22 cellular contexts compared by ENCODE assay signal in the genomic region with DNA sequence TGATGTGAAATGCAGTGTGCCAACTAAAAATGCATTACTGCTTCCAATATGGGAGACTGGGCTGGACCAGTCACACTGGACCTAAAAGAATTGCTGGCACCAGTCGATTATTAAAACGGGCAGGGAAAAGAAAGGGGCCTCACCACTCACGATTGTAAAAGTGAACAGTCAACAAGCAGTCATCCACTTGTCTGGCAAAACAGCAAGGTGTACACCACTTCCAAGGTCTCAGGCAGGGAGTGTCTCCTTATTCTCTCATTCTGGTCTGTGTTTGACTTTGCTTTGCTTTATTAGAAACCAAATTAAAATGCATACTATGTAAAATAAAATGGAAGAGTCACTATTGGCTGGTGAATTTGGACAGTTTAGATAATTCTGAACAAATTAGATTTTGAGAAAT. TPM values are rescaled to one million over a fixed set of nuclear protein-coding genes. Genes with fewer than 3 reads are reported as not detected.
"Had no signal": no experiment of that assay in that cellular context is flagged by ENCODE, and none has a peak within 500 bp of the region (broad histone marks: within the 10 kb centered on the region; RNA-seq: fewer than 3 reads in every experiment).

No MANE protein-coding gene starts in this region.

- H3K4me1 Mint-ChIP-seq: mesothelial cell of epicardium; naive thymus-derived CD4-positive, alpha-beta T cell; nephron; neural progenitor cell had no signal

- H3K9me3 Mint-ChIP-seq: mesothelial cell of epicardium; naive thymus-derived CD4-positive, alpha-beta T cell; nephron; neural progenitor cell; type B pancreatic cell had no signal

- H3K36me3 Mint-ChIP-seq: mesothelial cell of epicardium; naive thymus-derived CD4-positive, alpha-beta T cell; neural progenitor cell; type B pancreatic cell had no signal

- H3K27ac Mint-ChIP-seq: effector memory CD8-positive, alpha-beta T cell; mesothelial cell of epicardium; naive thymus-derived CD4-positive, alpha-beta T cell; nephron; neural progenitor cell; progenitor cell of endocrine pancreas; type B pancreatic cell had no signal

- H3K4me3 Mint-ChIP-seq: effector memory CD8-positive, alpha-beta T cell; mesothelial cell of epicardium; naive thymus-derived CD4-positive, alpha-beta T cell; nephron; neural progenitor cell; type B pancreatic cell had no signal

- ATAC-seq: effector memory CD8-positive, alpha-beta T cell; left ventricle myocardium superior; naive thymus-derived CD4-positive, alpha-beta T cell; right lobe of liver had no signal

- H3K4me2 ChIP-seq: neural progenitor cell had no signal

- H2AFZ ChIP-seq: neural progenitor cell, parathyroid adenoma had no signal

- H3K9me3 ChIP-seq: esophagus squamous epithelium, right lobe of liver, stomach, thyroid gland had no signal

- H3K27me3 Mint-ChIP-seq: progenitor cell of endocrine pancreas, type B pancreatic cell had no signal

- DNase-seq: cortex of kidney; effector memory CD8-positive, alpha-beta T cell; erythroblast; esophagus squamous epithelium; foreskin melanocyte; kidney; left ventricle myocardium superior; mesenchymal stem cell; naive thymus-derived CD4-positive, alpha-beta T cell; right lobe of liver; small intestine; stimulated activated CD4-positive, alpha-beta T cell treated with anti-CD3 and anti-CD28 coated beads, Interleukin-15, amount 100 ng/mL, for 24 hours; stimulated activated CD4-positive, alpha-beta T cell treated with anti-CD3 and anti-CD28 coated beads, Interleukin-2, amount 100 ng/mL, for 48 hours; stimulated activated naive CD4-positive, alpha-beta T cell treated with Interleukin-2 at 50 U/mL for 16 hours; stomach; thyroid gland had no signal

- H3K79me2 ChIP-seq: parathyroid adenoma had no signal

- H3K27ac ChIP-seq: esophagus squamous epithelium, neural progenitor cell, parathyroid adenoma, right lobe of liver, stomach, thyroid gland had no signal

- H3K27me3 ChIP-seq: esophagus squamous epithelium, neural progenitor cell, right lobe of liver, stomach, thyroid gland had no signal

- H3K4me1 ChIP-seq: esophagus squamous epithelium, neural progenitor cell, parathyroid adenoma, right lobe of liver, stomach, thyroid gland had no signal

- H3K36me3 ChIP-seq: esophagus squamous epithelium, neural progenitor cell, right lobe of liver, stomach, thyroid gland had no signal

- H3K4me3 ChIP-seq: esophagus squamous epithelium, neural progenitor cell, right lobe of liver, stomach, thyroid gland had no signal

RNA-seq across cellular contexts. Expression of a gene that starts 57.8 kb away (rescaled TPM):
- total RNA-seq: naive thymus-derived CD4-positive, alpha-beta T cell had no signal
- polyA plus RNA-seq: naive thymus-derived CD4-positive, alpha-beta T cell had no signal
